18 cellular contexts compared by ENCODE assay signal in the genomic region with DNA sequence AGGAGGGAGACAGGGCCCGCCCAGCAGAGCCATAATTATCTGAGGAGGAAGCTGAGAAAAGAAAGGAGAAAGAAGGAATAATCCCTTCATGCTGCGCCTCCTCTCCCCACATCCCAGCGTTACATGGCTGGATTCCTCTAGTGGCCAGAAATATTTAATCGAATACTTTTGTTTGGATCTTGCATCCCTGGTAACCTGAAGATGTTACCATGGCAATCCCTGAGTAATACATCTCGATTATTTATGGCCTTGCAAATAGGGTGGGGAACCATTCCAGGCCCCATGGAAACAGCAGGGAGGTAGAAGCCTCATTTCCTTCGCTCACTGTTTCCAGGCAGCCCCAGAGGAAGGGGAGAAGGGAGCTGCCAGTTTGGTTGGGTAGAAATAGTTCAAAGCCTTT.
DNase-seq lines count a peak whose midpoint lies in the region; FAIRE-seq and TF ChIP-seq lines count a peak whose summit lies in the region.
"Had no signal": no experiment of that assay in that cellular context is flagged by ENCODE, and none has a peak within 500 bp of the region (broad histone marks: within the 10 kb centered on the region; RNA-seq: fewer than 3 reads in every experiment).

No MANE protein-coding gene starts in this region.

- peak overlapping the region; percentile 15; the same call in 1 of the 2 replicates for H3K9ac ChIP-seq in iPS-20b (ENCODE audit: low read depth, low read length)

- H3K27ac ChIP-seq in left ventricle myocardium inferior (replicated peaks) (no peak overlapping the region), iPS-20b (ENCODE audit: low read length) (no peak overlapping the region)
- H3K27ac ChIP-seq: neutrophil, right atrium auricular region had no signal

- DNase-seq in cardiac septum (ENCODE audit: low spot score) (peak; percentile 27), left ventricle myocardium inferior (no peak), NCI-H748 treated with DMSO at 0.1 percent for 48 hours (lab: John Stamatoyannopoulos, UW) (peak; percentile 84), RCC 7860 (ENCODE audit: low spot score) (no peak), GDM1 (lab: John Stamatoyannopoulos, UW) (no peak), pons (ENCODE audit: low spot score) (no peak)
- DNase-seq in stimulated activated naive CD4-positive, alpha-beta T cell (lab: John Stamatoyannopoulos, UW) = no peak
- DNase-seq: activated B cell treated with CpG ODN at 0.5 μM for 24 hours; activated CD8-positive, alpha-beta memory T cell treated with anti-CD3 and anti-CD28 coated beads for 24 hours; CD4-positive, alpha-beta T cell; cortex of kidney; immature natural killer cell; mesenchymal stem cell; NCI-H187 treated with DMSO at 0.1 percent for 48 hours; stimulated activated naive CD8-positive, alpha-beta T cell treated with anti-CD3 and anti-CD28 coated beads, Interleukin-15, amount 100 ng/mL, for 72 hours had no signal

- no peak for TF ChIP-seq CTCF in left ventricle myocardium inferior (IDR thresholded peaks at IDR 0.05; ENCODE audit: borderline replicate concordance)

- H3K36me3 ChIP-seq in left ventricle myocardium inferior (no peaks in the 10 kb centered on the region), iPS-20b (ENCODE audit: insufficient read depth, low read depth, low read length) (no peaks in the 10 kb centered on the region)
- H3K36me3 ChIP-seq: neutrophil, right atrium auricular region had no signal

- no peak for FAIRE-seq in RCC 7860 (lab: Jason Lieb, UNC)

- no peaks in the 10 kb centered on the region for H3K4me1 ChIP-seq in left ventricle myocardium inferior
- peaks cover 11% of the 10 kb centered on the region; the same call in 1 of the 2 replicates for H3K4me1 ChIP-seq in iPS-20b (ENCODE audit: insufficient read depth, low read length)
- H3K4me1 ChIP-seq: right atrium auricular region had no signal

- no peak overlapping the region for H3K4me3 ChIP-seq in left ventricle myocardium inferior
- H3K4me3 ChIP-seq in iPS-20b (ENCODE audit: low read length) = no peak overlapping the region
- H3K4me3 ChIP-seq: right atrium auricular region had no signal

- H3K9me3 ChIP-seq in left ventricle myocardium inferior (replicated peaks) = no peaks in the 10 kb centered on the region
- H3K9me3 ChIP-seq in iPS-20b (ENCODE audit: insufficient read depth, low read depth, low read length) = peaks cover 1% of the 10 kb centered on the region; the same call in 1 of the 2 replicates
- H3K9me3 ChIP-seq: neutrophil, right atrium auricular region had no signal

- intact Hi-C loops in cardiac septum (cut with DNase I) = no loop called here
- intact Hi-C loops in left ventricle myocardium inferior (cut with micrococcal nuclease) = no loop called here

- peaks cover 49% of the 10 kb centered on the region for H3K27me3 ChIP-seq in left ventricle myocardium inferior (ENCODE audit: low read depth)
- H3K27me3 ChIP-seq in iPS-20b (ENCODE audit: insufficient read depth, low read length) = no peaks in the 10 kb centered on the region
- H3K27me3 ChIP-seq: right atrium auricular region had no signal

Comparison
In these comparisons a context has a peak if more than half of its experiments do, and no peak if none do; other contexts are left out.
1. DNase-seq: peak in cardiac septum (single experiment) and NCI-H748 treated with DMSO at 0.1 percent for 48 hours (single experiment); none in left ventricle myocardium inferior (single experiment), RCC 7860 (single experiment), stimulated activated naive CD4-positive, alpha-beta T cell (0 of 6), GDM1 (single experiment) and pons (single experiment).